8 cellular contexts compared by ENCODE assay signal in genomic region chr10:87301466-87302115, GRCh38. TPM values are rescaled to one million over a fixed set of nuclear protein-coding genes. Genes with fewer than 3 reads are reported as not detected.
A peak's percentile ranks its signal among the peaks of the same experiment; 100 is the strongest.
DNase-seq lines count a peak whose midpoint lies in the region; ATAC-seq and TF ChIP-seq lines count a peak whose summit lies in the region.
"Not testable (repeated sequence)": the region's sequence is repeated elsewhere in the genome, so short reads cannot be mapped to it uniquely, and the experiment has no call there.

No MANE protein-coding gene starts in this region.

- H3K27me3 Mint-ChIP-seq in CD8-positive, alpha-beta T cell (ENCODE audit: low read depth); activated T-helper 1 cell treated with anti-CD3 and anti-CD28 coated beads, Interleukin-12 subunit alpha, Interleukin-12 subunit beta, Interleukin-2, Interleukin-4 antibody, amounts not matched to agents 30 ng/mL and 10 ng/mL and 1 ng/mL, durations not matched to agents 14 hours and 24 hours and 36 hours (ENCODE audit: insufficient read depth); neural crest cell (ENCODE audit: low read depth): not testable (repeated sequence)

- not testable (repeated sequence) for H3K27me3 ChIP-seq in CD8-positive, alpha-beta T cell (ENCODE audit: insufficient read depth, low read length)

- not testable (repeated sequence) for H3K4me3 ChIP-seq in CD8-positive, alpha-beta T cell (ENCODE audit: low read depth, low read length); fibroblast of the aortic adventitia (ENCODE audit: low read depth, low read length)

- H3K36me3 ChIP-seq in CD8-positive, alpha-beta T cell (ENCODE audit: insufficient read depth, low read length): not testable (repeated sequence)

- peak; percentile 75 for ATAC-seq in CD8-positive, alpha-beta T cell
- ATAC-seq in HG03025 (IDR thresholded peaks at IDR 0.05; ENCODE audit: low FRiP score, unreplicated experiment): peak; percentile 78

- CTCF ChIA-PET in CD8-positive, alpha-beta T cell (lab: Charles Lee): not testable (repeated sequence)

- H3K27ac Mint-ChIP-seq in CD8-positive, alpha-beta T cell; activated T-helper 1 cell treated with anti-CD3 and anti-CD28 coated beads, Interleukin-12 subunit alpha, Interleukin-12 subunit beta, Interleukin-2, Interleukin-4 antibody, amounts not matched to agents 30 ng/mL and 10 ng/mL and 1 ng/mL, durations not matched to agents 14 hours and 24 hours and 36 hours; neural crest cell (ENCODE audit: unreplicated experiment): not testable (repeated sequence)

- H3K4me1 Mint-ChIP-seq in CD8-positive, alpha-beta T cell (ENCODE audit: low read depth); activated T-helper 1 cell treated with anti-CD3 and anti-CD28 coated beads, Interleukin-12 subunit alpha, Interleukin-12 subunit beta, Interleukin-2, Interleukin-4 antibody, amounts not matched to agents 30 ng/mL and 10 ng/mL and 1 ng/mL, durations not matched to agents 14 hours and 24 hours and 36 hours (ENCODE audit: low read depth); neural crest cell: not testable (repeated sequence)

- TF ChIP-seq CTCF in CD8-positive, alpha-beta T cell (IDR thresholded peaks at IDR 0.05): not testable (repeated sequence)
- TF ChIP-seq CTCF in GM20000 (IDR thresholded peaks at IDR 0.05; ENCODE audit: extremely low read depth, missing control alignments) (peak; percentile 6), fibroblast of the aortic adventitia (IDR thresholded peaks at IDR 0.05; ENCODE audit: insufficient read depth, low read length) (peak; percentile 26), neural crest cell (conservative IDR thresholded peaks at IDR 0.05) (peak; percentile 44)

- H3K4me3 Mint-ChIP-seq in CD8-positive, alpha-beta T cell; activated T-helper 1 cell treated with anti-CD3 and anti-CD28 coated beads, Interleukin-12 subunit alpha, Interleukin-12 subunit beta, Interleukin-2, Interleukin-4 antibody, amounts not matched to agents 30 ng/mL and 10 ng/mL and 1 ng/mL, durations not matched to agents 14 hours and 24 hours and 36 hours; neural crest cell: not testable (repeated sequence)

- not testable (repeated sequence) for H3K9me3 ChIP-seq in CD8-positive, alpha-beta T cell (ENCODE audit: low read length)

- peak in 5 of 7 experiments; percentile 3 to 64 (median 29) for DNase-seq in CD8-positive, alpha-beta T cell
- DNase-seq in GM20000 (ENCODE audit: low spot score); fibroblast of the aortic adventitia (ENCODE audit: low read depth); neural crest cell (ENCODE audit: low read depth, low spot score): not testable (repeated sequence)
- DNase-seq in T-helper 22 cell (ENCODE audit: low read depth): peak; percentile 0
- peak; percentile 20 for DNase-seq in activated T-helper 1 cell treated with anti-CD3 and anti-CD28 coated beads, Interleukin-12 subunit alpha, Interleukin-12 subunit beta, Interleukin-2, Interleukin-4 antibody, amounts not matched to agents 30 ng/mL and 10 ng/mL and 1 ng/mL, durations not matched to agents 14 hours and 24 hours and 36 hours (ENCODE audit: low spot score)
- peak; percentile 0 to 6 for DNase-seq in stimulated activated CD8-positive, alpha-beta memory T cell treated with anti-CD3 and anti-CD28 coated beads, Interleukin-2, amount 100 ng/mL, for 1 hour (ENCODE audit: low read depth in 2 of 2)

- not testable (repeated sequence) for H3K4me1 ChIP-seq in CD8-positive, alpha-beta T cell (ENCODE audit: insufficient read depth, low read length)

- not testable (repeated sequence) for H3K9me3 Mint-ChIP-seq in CD8-positive, alpha-beta T cell; activated T-helper 1 cell treated with anti-CD3 and anti-CD28 coated beads, Interleukin-12 subunit alpha, Interleukin-12 subunit beta, Interleukin-2, Interleukin-4 antibody, amounts not matched to agents 30 ng/mL and 10 ng/mL and 1 ng/mL, durations not matched to agents 14 hours and 24 hours and 36 hours; neural crest cell

- intact Hi-C loops in CD8-positive, alpha-beta T cell (cut with DNase I, micrococcal nuclease); activated T-helper 1 cell treated with anti-CD3 and anti-CD28 coated beads, Interleukin-12 subunit alpha, Interleukin-12 subunit beta, Interleukin-2, Interleukin-4 antibody, amounts not matched to agents 30 ng/mL and 10 ng/mL and 1 ng/mL, durations not matched to agents 14 hours and 24 hours and 36 hours (cut with micrococcal nuclease): not testable (repeated sequence)

- POLR2A ChIA-PET in CD8-positive, alpha-beta T cell (lab: Charles Lee): not testable (repeated sequence)

- not testable (repeated sequence) for H3K36me3 Mint-ChIP-seq in CD8-positive, alpha-beta T cell; activated T-helper 1 cell treated with anti-CD3 and anti-CD28 coated beads, Interleukin-12 subunit alpha, Interleukin-12 subunit beta, Interleukin-2, Interleukin-4 antibody, amounts not matched to agents 30 ng/mL and 10 ng/mL and 1 ng/mL, durations not matched to agents 14 hours and 24 hours and 36 hours (ENCODE audit: low read depth); neural crest cell (ENCODE audit: low read depth)

- H3K27ac ChIP-seq in CD8-positive, alpha-beta T cell (ENCODE audit: low read depth, low read length): not testable (repeated sequence)

RNA-seq across cellular contexts. Expression of gene NUTM2D, which starts 56.0 kb away (rescaled TPM):
- 1 to 10 TPM; 2.7 to 3.1 TPM for total RNA-seq in CD8-positive, alpha-beta T cell
- total RNA-seq in activated T-helper 1 cell treated with anti-CD3 and anti-CD28 coated beads, Interleukin-12 subunit alpha, Interleukin-12 subunit beta, Interleukin-2, Interleukin-4 antibody, amounts not matched to agents 30 ng/mL and 10 ng/mL and 1 ng/mL, durations not matched to agents 14 hours and 24 hours and 36 hours: 1.5 and 2.2 TPM in 2 replicates
- total RNA-seq in fibroblast of the aortic adventitia (ENCODE audit: low replicate concordance) (0.82 and 2.6 TPM in 2 replicates), neural crest cell (13.0 and 13.5 TPM in 2 replicates)
